ENCODE assay signal across 8 cellular contexts in the genomic region with DNA sequence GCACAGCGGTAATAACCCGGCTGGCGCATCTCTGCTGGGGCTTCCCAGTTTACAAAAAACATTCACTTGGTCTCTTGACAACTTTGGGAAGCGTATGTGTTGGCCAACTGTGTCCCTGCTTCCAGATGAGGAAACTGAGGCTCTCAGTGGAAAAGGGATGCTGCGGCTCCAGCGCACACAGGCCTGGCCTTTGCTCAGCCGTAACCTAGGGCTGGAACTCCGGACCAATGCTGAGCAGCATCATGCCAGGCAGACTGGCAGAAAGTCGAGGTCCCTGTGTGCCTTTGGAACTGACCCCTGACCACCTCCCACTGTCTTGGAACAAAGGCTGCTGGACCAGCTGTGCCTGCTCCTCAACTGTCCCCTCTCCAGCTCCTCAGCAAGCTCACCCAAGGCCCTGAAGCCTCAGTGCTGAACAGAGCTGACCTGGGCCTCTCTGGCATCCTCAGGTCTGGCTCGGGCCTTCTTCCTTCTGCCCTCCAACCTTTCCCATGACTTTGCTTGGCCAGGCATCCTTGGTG. TPM values are rescaled to one million over a fixed set of nuclear protein-coding genes. Genes with fewer than 3 reads are reported as not detected.
A peak's percentile ranks its signal among the peaks of the same experiment; 100 is the strongest.
DNase-seq lines count a peak whose midpoint lies in the region; TF ChIP-seq lines count a peak whose summit lies in the region.
"Not testable (repeated sequence)": the region's sequence is repeated elsewhere in the genome, so short reads cannot be mapped to it uniquely, and the experiment has no call there.
"Had no signal": no experiment of that assay in that cellular context is flagged by ENCODE, and none has a peak within 500 bp of the region (broad histone marks: within the 10 kb centered on the region; RNA-seq: fewer than 3 reads in every experiment).

No MANE protein-coding gene starts in this region.

- POLR2A ChIA-PET in PC-9 (lab: Charles Lee; ENCODE audit: unreplicated experiment); MCF 10A (lab: Yijun Ruan, JAX): not testable (repeated sequence)

- H3K27ac Mint-ChIP-seq in MCF 10A (ENCODE audit: low read depth, unreplicated experiment): peak overlapping the region; percentile 51

- H3K27me3 ChIP-seq in PC-9 (ENCODE audit: insufficient read depth, low read depth); rectal smooth muscle tissue (ENCODE audit: control insufficient read depth, insufficient read depth, low read length); tibial artery: not testable (repeated sequence)
- H3K27me3 ChIP-seq in esophagus squamous epithelium: peaks cover 0 to 24% (median 0%) of the 10 kb centered on the region in 4 donors
- peaks cover 0 to 15% (median 7%) of the 10 kb centered on the region in 3 donors for H3K27me3 ChIP-seq in stomach

- H3K4me1 ChIP-seq in PC-9 (replicated peaks; ENCODE audit: insufficient read depth): peaks cover 38% of the 10 kb centered on the region
- H3K4me1 ChIP-seq in esophagus squamous epithelium: peaks cover 14 to 52% (median 24%) of the 10 kb centered on the region in 3 donors
- H3K4me1 ChIP-seq in rectal smooth muscle tissue (ENCODE audit: control insufficient read depth, insufficient read depth, low read length): peaks cover 22% of the 10 kb centered on the region
- peaks cover 22 to 51% (median 43%) of the 10 kb centered on the region in 4 donors for H3K4me1 ChIP-seq in stomach
- peaks cover 0 to 57% (median 39%) of the 10 kb centered on the region in 4 donors for H3K4me1 ChIP-seq in tibial artery

- not testable (repeated sequence) for H3K36me3 Mint-ChIP-seq in MCF 10A (ENCODE audit: insufficient read depth, unreplicated experiment)

- not testable (repeated sequence) for H3K9me2 ChIP-seq in PC-9 (ENCODE audit: insufficient read depth)

- not testable (repeated sequence) for H3K36me3 ChIP-seq in PC-9 (ENCODE audit: low read depth); esophagus squamous epithelium; rectal smooth muscle tissue (ENCODE audit: control insufficient read depth, insufficient read depth, low read length); stomach; tibial artery

- WGBS in esophagus squamous epithelium, 2 donors: 88% methylated on average over 1 to 4 of the region's 10 CpGs
- WGBS in stomach, 5 donors: 79 to 86% (median 82%) methylated on average over 9 to 10 of the region's 10 CpGs

- not testable (repeated sequence) for H3K9me3 ChIP-seq in PC-9 (ENCODE audit: insufficient read depth, low read depth); esophagus squamous epithelium; stomach; tibial artery

- intact Hi-C loops in PC-9 (cut with micrococcal nuclease; ENCODE audit: unreplicated experiment); MCF 10A (cut with micrococcal nuclease); esophagus squamous epithelium (cut with DNase I); stomach (cut with DNase I; ENCODE audit: low total_unique reads); tibial artery (cut with DNase I; ENCODE audit: low total_unique reads): not testable (repeated sequence)

- not testable (repeated sequence) for TF ChIP-seq POLR2A in esophagus squamous epithelium (IDR thresholded peaks at IDR 0.05); stomach (IDR thresholded peaks at IDR 0.05)

- H3K9me3 Mint-ChIP-seq in MCF 10A (ENCODE audit: unreplicated experiment): not testable (repeated sequence)

- not testable (repeated sequence) for H2AFZ ChIP-seq in PC-9

- H3K4me3 Mint-ChIP-seq in MCF 10A (ENCODE audit: unreplicated experiment): not testable (repeated sequence)

- H3K4me3 ChIP-seq in PC-9; esophagus squamous epithelium; rectal smooth muscle tissue (ENCODE audit: low read length); stomach; tibial artery: not testable (repeated sequence)

- peaks cover 16% of the 10 kb centered on the region for H3K4me1 Mint-ChIP-seq in MCF 10A (ENCODE audit: insufficient read depth, unreplicated experiment)

- not testable (repeated sequence) for DNase-seq in PC-9; MCF 10A (ENCODE audit: unreplicated experiment); esophagus squamous epithelium (lab: John Stamatoyannopoulos, UW); stomach; tibial artery
- peak; percentile 49 for DNase-seq in myocyte (ENCODE audit: low read depth)

- H3K4me2 ChIP-seq in PC-9: peak overlapping the region; percentile 46

- not testable (repeated sequence) for H3K27ac ChIP-seq in PC-9
- H3K27ac ChIP-seq in esophagus squamous epithelium (peak overlapping the region in 3 of 4 donors; percentile 20 to 58 (median 42)), rectal smooth muscle tissue (ENCODE audit: low read depth, low read length) (peak overlapping the region; percentile 77), stomach (peak overlapping the region in 4 of 5 donors; percentile 2 to 57 (median 46)), tibial artery (peak overlapping the region; percentile 95 to 98)

- BruUV-seq in PC-9 (replicated peaks; lab: Mats Ljungman, UMichigan); MCF 10A (replicated peaks; lab: Mats Ljungman, UMichigan): not testable (repeated sequence)

- peaks cover 21% of the 10 kb centered on the region for H3F3A ChIP-seq in PC-9 (ENCODE audit: insufficient read depth, low read depth)

- TF ChIP-seq EP300 in stomach (IDR thresholded peaks at IDR 0.05): not testable (repeated sequence)

- not testable (repeated sequence) for H3K79me2 ChIP-seq in PC-9 (ENCODE audit: low read depth)

- not testable (repeated sequence) for H3K9ac ChIP-seq in rectal smooth muscle tissue (ENCODE audit: low read length)

- TF ChIP-seq CTCF in PC-9 (conservative IDR thresholded peaks at IDR 0.05); MCF 10A (IDR thresholded peaks at IDR 0.05; ENCODE audit: unreplicated experiment); esophagus squamous epithelium (IDR thresholded peaks at IDR 0.05); stomach (IDR thresholded peaks at IDR 0.05); tibial artery (IDR thresholded peaks at IDR 0.05): not testable (repeated sequence)

- not testable (repeated sequence) for H3K27me3 Mint-ChIP-seq in MCF 10A (ENCODE audit: insufficient read depth, unreplicated experiment)

- not testable (repeated sequence) for H4K20me1 ChIP-seq in PC-9 (ENCODE audit: insufficient read depth)

- CTCF ChIA-PET in PC-9 (lab: Charles Lee): not testable (repeated sequence)
- CTCF ChIA-PET in MCF 10A (lab: Yijun Ruan, JAX): interaction anchor here (3.2 kb wide), 1 partner anchor 29 kb away, joined by 11 read pairs; no protein-coding TSS in a partner anchor

RNA-seq across cellular contexts. Expression of a gene that starts 2.7 kb away (rescaled TPM):
- 2.4 and 2.6 TPM in 2 replicates for total RNA-seq in PC-9 (2021)
- 0.05 and 0.21 TPM in 2 replicates for total RNA-seq in MCF 10A (2022)
- 10 to 100 TPM in 1 of 4 donors, 1 to 10 TPM in 3; 2.9 to 13.4 (median 4.2) TPM for total RNA-seq in esophagus squamous epithelium
- total RNA-seq in myocyte: 6.2 and 19.6 TPM in 2 replicates
- 21.0 TPM for polyA plus RNA-seq in myocyte (2012)
- 10 to 100 TPM; 15.1 to 44.6 (median 28.1) TPM for total RNA-seq in stomach
- 10 to 100 TPM in 1 of 3 donors, 1 to 10 TPM in 2; 1.8 to 15.5 (median 3.1) TPM for polyA plus RNA-seq in stomach
- total RNA-seq: CD4-positive, alpha-beta T cell had no signal
